ENCODE assay signal across 8 cellular contexts in the genomic region with DNA sequence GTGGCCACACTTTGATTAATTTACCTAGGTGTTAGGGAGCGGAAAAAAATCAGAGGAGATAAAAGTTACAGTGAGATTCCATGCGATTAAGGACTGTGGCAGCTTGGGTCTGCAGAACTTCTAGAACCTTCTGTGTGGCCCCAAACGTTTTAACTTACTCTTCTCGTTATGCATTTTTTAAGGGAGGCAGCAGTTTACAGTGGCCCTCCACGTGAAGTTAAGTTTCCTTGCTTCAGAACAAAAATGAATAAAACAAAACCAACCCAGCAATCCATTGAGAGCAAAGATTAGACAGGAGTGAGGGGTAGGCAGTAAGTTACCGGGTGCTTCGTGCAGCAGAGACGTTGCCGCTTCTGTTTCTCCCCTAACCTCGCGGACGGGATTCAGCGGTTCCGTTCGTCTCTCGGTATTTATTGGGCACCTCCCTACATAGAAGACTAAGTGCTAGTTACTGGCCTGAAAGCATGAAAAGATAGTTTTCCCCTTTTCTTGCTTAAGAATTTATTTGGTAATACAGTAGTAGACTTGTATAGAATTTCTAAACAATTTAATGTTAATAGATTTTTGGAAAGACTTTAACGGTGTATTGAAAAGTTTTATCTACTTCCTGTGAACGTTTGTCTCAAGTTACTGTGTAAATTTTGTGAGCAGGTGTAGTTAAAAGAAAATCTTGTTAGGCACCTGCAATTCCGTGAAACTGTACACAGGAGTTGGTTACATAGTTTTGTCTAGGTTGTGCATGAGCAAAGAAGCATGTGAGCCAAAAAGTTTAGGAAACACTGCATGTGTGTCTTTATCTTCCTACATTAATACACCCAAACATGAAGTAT. TPM values are rescaled to one million over a fixed set of nuclear protein-coding genes. Genes with fewer than 3 reads are reported as not detected.
DNase-seq lines count a peak whose midpoint lies in the region; ATAC-seq and TF ChIP-seq lines count a peak whose summit lies in the region.

No MANE protein-coding gene starts in this region.

- peaks cover 8% of the 10 kb centered on the region for H3K4me1 ChIP-seq in ovary (ENCODE audit: insufficient read depth)

- TF ChIP-seq POLR2A in ovary (IDR thresholded peaks at IDR 0.05) = no peak

- H3K36me3 ChIP-seq in ovary = no peaks in the 10 kb centered on the region

- H3K4me3 ChIP-seq in ovary = peak overlapping the region; percentile 75

- H3K27me3 ChIP-seq in ovary = no peaks in the 10 kb centered on the region

- H3K27ac ChIP-seq in 22Rv1 (peak overlapping the region; percentile 34), ovary (peak overlapping the region; percentile 83 to 96)

- in situ Hi-C loops in GM13976 (cut with MboI; ENCODE audit: low sequenced_read_pairs, unreplicated experiment) = no loop called here

- TF ChIP-seq CTCF in 22Rv1 (IDR thresholded peaks at IDR 0.05) (no peak), GM13976 (IDR thresholded peaks at IDR 0.05; ENCODE audit: borderline replicate concordance, control extremely low read depth, extremely low read depth, insufficient read depth, missing control alignments) (no peak), ovary (IDR thresholded peaks at IDR 0.05) (no peak)

- ATAC-seq in HG03108 (IDR thresholded peaks at IDR 0.05; ENCODE audit: unreplicated experiment) = no peak

- intact Hi-C loops in ovary (cut with DNase I) = no loop called here

- no peaks in the 10 kb centered on the region for H3K9me3 ChIP-seq in ovary

- WGBS in ovary, 3 donors = 1 to 4% (median 2%) methylated on average over 19 of the region's 19 CpGs

- no peak for TF ChIP-seq EP300 in ovary (IDR thresholded peaks at IDR 0.05)

- DNase-seq in GM13976 (ENCODE audit: low spot score) = peak; percentile 40
- peak; percentile 45 for DNase-seq in NCI-H748 (lab: John Stamatoyannopoulos, UW; ENCODE audit: unreplicated experiment)
- DNase-seq in activated T-cell treated with anti-CD3 and anti-CD28 coated beads, Interleukin-2, amount 50 U/mL, for 48 hours = peak; percentile 34 to 47
- peak; percentile 41 for DNase-seq in germinal center (ENCODE audit: low spot score)
- peak in 2 of 5 donors; percentile 28 to 31 for DNase-seq in ovary
- no peak for DNase-seq in HuH-7 (ENCODE audit: low spot score)

RNA-seq across cellular contexts. Expression of gene BAG2, which starts 1.1 kb away (rescaled TPM):
- 10 to 100 TPM in 5 of 7 donors, 1 to 10 TPM in 2; 9.4 to 18.2 (median 13.6) TPM for total RNA-seq in ovary
- 10 to 100 TPM in 1 of 2 donors, 1 to 10 TPM in 1; 9.6 to 13.4 TPM for polyA plus RNA-seq in ovary

RNA-seq across cellular contexts. Expression of gene RAB23, which starts 48.8 kb away (rescaled TPM):
- 10 to 100 TPM; 14.2 to 24.7 (median 15.8) TPM for total RNA-seq in ovary
- 10 to 100 TPM; 16.7 to 31.0 TPM for polyA plus RNA-seq in ovary
